In genomic region chr3:47151836-47152235, GRCh38 we compare ENCODE assay signal across 1 cellular context.
TF ChIP-seq lines count a peak whose summit lies in the region.

No MANE protein-coding gene starts in this region.

TF ChIP-seq in GM12878, 131 proteins besides CTCF, POLR2A, EP300 and RAD21:
- TF ChIP-seq, protein P1, sequence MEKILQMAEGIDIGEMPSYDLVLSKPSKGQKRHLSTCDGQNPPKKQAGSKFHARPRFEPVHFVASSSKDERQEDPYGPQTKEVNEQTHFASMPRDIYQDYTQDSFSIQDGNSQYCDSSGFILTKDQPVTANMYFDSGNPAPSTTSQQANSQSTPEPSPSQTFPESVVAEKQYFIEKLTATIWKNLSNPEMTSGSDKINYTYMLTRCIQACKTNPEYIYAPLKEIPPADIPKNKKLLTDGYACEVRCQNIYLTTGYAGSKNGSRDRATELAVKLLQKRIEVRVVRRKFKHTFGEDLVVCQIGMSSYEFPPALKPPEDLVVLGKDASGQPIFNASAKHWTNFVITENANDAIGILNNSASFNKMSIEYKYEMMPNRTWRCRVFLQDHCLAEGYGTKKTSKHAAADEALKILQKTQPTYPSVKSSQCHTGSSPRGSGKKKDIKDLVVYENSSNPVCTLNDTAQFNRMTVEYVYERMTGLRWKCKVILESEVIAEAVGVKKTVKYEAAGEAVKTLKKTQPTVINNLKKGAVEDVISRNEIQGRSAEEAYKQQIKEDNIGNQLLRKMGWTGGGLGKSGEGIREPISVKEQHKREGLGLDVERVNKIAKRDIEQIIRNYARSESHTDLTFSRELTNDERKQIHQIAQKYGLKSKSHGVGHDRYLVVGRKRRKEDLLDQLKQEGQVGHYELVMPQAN (conservative IDR thresholded peaks at IDR 0.05) = no peak
- TF ChIP-seq MYC (IDR thresholded peaks at IDR 0.05; ENCODE audit: insufficient read depth, insufficient read length, insufficient replicate concordance, low read length, severe bottlenecking) (no peak), TARDBP (IDR thresholded peaks at IDR 0.05; ENCODE audit: borderline replicate concordance) (no peak), EED (IDR thresholded peaks at IDR 0.05; ENCODE audit: low read depth) (no peak)
- TF ChIP-seq, protein P2, sequence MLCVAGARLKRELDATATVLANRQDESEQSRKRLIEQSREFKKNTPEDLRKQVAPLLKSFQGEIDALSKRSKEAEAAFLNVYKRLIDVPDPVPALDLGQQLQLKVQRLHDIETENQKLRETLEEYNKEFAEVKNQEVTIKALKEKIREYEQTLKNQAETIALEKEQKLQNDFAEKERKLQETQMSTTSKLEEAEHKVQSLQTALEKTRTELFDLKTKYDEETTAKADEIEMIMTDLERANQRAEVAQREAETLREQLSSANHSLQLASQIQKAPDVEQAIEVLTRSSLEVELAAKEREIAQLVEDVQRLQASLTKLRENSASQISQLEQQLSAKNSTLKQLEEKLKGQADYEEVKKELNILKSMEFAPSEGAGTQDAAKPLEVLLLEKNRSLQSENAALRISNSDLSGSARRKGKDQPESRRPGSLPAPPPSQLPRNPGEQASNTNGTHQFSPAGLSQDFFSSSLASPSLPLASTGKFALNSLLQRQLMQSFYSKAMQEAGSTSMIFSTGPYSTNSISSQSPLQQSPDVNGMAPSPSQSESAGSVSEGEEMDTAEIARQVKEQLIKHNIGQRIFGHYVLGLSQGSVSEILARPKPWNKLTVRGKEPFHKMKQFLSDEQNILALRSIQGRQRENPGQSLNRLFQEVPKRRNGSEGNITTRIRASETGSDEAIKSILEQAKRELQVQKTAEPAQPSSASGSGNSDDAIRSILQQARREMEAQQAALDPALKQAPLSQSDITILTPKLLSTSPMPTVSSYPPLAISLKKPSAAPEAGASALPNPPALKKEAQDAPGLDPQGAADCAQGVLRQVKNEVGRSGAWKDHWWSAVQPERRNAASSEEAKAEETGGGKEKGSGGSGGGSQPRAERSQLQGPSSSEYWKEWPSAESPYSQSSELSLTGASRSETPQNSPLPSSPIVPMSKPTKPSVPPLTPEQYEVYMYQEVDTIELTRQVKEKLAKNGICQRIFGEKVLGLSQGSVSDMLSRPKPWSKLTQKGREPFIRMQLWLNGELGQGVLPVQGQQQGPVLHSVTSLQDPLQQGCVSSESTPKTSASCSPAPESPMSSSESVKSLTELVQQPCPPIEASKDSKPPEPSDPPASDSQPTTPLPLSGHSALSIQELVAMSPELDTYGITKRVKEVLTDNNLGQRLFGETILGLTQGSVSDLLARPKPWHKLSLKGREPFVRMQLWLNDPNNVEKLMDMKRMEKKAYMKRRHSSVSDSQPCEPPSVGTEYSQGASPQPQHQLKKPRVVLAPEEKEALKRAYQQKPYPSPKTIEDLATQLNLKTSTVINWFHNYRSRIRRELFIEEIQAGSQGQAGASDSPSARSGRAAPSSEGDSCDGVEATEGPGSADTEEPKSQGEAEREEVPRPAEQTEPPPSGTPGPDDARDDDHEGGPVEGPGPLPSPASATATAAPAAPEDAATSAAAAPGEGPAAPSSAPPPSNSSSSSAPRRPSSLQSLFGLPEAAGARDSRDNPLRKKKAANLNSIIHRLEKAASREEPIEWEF (IDR thresholded peaks at IDR 0.05; ENCODE audit: insufficient replicate concordance, low read depth, low read length) = no peak
- TF ChIP-seq, protein P3, sequence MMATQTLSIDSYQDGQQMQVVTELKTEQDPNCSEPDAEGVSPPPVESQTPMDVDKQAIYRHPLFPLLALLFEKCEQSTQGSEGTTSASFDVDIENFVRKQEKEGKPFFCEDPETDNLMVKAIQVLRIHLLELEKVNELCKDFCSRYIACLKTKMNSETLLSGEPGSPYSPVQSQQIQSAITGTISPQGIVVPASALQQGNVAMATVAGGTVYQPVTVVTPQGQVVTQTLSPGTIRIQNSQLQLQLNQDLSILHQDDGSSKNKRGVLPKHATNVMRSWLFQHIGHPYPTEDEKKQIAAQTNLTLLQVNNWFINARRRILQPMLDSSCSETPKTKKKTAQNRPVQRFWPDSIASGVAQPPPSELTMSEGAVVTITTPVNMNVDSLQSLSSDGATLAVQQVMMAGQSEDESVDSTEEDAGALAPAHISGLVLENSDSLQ (IDR thresholded peaks at IDR 0.05) = no peak
- TF ChIP-seq, protein P4, sequence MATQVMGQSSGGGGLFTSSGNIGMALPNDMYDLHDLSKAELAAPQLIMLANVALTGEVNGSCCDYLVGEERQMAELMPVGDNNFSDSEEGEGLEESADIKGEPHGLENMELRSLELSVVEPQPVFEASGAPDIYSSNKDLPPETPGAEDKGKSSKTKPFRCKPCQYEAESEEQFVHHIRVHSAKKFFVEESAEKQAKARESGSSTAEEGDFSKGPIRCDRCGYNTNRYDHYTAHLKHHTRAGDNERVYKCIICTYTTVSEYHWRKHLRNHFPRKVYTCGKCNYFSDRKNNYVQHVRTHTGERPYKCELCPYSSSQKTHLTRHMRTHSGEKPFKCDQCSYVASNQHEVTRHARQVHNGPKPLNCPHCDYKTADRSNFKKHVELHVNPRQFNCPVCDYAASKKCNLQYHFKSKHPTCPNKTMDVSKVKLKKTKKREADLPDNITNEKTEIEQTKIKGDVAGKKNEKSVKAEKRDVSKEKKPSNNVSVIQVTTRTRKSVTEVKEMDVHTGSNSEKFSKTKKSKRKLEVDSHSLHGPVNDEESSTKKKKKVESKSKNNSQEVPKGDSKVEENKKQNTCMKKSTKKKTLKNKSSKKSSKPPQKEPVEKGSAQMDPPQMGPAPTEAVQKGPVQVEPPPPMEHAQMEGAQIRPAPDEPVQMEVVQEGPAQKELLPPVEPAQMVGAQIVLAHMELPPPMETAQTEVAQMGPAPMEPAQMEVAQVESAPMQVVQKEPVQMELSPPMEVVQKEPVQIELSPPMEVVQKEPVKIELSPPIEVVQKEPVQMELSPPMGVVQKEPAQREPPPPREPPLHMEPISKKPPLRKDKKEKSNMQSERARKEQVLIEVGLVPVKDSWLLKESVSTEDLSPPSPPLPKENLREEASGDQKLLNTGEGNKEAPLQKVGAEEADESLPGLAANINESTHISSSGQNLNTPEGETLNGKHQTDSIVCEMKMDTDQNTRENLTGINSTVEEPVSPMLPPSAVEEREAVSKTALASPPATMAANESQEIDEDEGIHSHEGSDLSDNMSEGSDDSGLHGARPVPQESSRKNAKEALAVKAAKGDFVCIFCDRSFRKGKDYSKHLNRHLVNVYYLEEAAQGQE (IDR thresholded peaks at IDR 0.05; ENCODE audit: low read depth, low read length) = no peak
